Comparison of ENCODE assay signal across 32 cellular contexts in the genomic region with DNA sequence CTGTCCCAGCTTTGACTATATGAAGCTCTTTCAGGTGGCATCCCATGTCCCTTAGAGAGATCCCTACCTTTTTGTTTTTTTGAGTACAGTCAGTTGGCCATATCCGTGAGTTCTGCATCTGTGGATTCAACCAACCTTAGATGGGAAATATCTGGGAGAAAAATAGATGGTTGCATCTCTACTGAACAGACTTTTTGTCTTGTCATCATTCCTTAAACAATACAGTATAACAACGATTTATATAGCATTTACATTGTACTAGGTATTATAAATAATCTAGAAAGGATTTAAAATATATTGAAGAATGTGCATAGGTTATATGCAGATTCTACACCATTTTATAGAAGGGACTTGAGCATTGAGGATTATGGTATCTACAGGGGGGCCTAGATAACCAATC.
"Had no signal": no experiment of that assay in that cellular context is flagged by ENCODE, and none has a peak within 500 bp of the region (broad histone marks: within the 10 kb centered on the region; RNA-seq: fewer than 3 reads in every experiment).

No MANE protein-coding gene starts in this region.

- H3K36me3 ChIP-seq: ascending aorta, breast epithelium, cardiac muscle cell, colonic mucosa, WERI-Rb-1 had no signal

- FAIRE-seq: frontal cortex had no signal

- ATAC-seq: activated CD8-positive, alpha-beta memory T cell treated with anti-CD3 and anti-CD28 coated beads, Interleukin-2, amount 10 ng/mL, durations not matched to agents 7 days and 5 days; activated CD8-positive, alpha-beta T cell treated with anti-CD3 and anti-CD28 coated beads, Interleukin-2, amount 10 ng/mL, durations not matched to agents 7 days and 5 days; esophagus mucosa; T-helper 17 cell had no signal

- H3K27ac Mint-ChIP-seq: activated B cell treated with CpG ODN at 0.5 μM for 24 hours; activated CD4-positive, alpha-beta memory T cell treated with anti-CD3 and anti-CD28 coated beads for 36 hours; activated CD8-positive, alpha-beta memory T cell treated with anti-CD3 and anti-CD28 coated beads, Interleukin-2, amount 10 ng/mL, durations not matched to agents 7 days and 5 days; activated CD8-positive, alpha-beta T cell treated with anti-CD3 and anti-CD28 coated beads, Interleukin-2, amount 10 ng/mL, durations not matched to agents 7 days and 5 days; activated naive CD4-positive, alpha-beta T cell treated with anti-CD3 and anti-CD28 coated beads for 36 hours; activated naive CD8-positive, alpha-beta T cell treated with anti-CD3 and anti-CD28 coated beads, Interleukin-2, amount 10 ng/mL, durations not matched to agents 7 days and 5 days; activated T-helper 1 cell treated with anti-CD3 and anti-CD28 coated beads, Interleukin-12 subunit alpha, Interleukin-12 subunit beta, Interleukin-2, Interleukin-4 antibody, amounts not matched to agents 30 ng/mL and 10 ng/mL and 1 ng/mL, durations not matched to agents 14 hours and 24 hours and 36 hours; activated T-helper 2 cell treated with anti-CD3 and anti-CD28 coated beads, Interferon-gamma antibody, Interleukin-2, Interleukin-4, amounts not matched to agents 10 μg/mL and 5 μg/mL and 100 μg/mL, durations not matched to agents 14 hours and 24 hours and 36 hours; brain; dendritic cell treated with granulocyte-macrophage colony-stimulating factor and Interleukin-4, amounts not matched to agents 40 ng/mL and 50 ng/mL, for 4 days; endodermal cell; T-helper 17 cell; T-helper 2 cell treated with Interferon-gamma antibody and Interleukin-4, amounts not matched to agents 5 μg/mL and 100 μg/mL, for 36 hours had no signal

- H3K9me3 Mint-ChIP-seq: activated B cell treated with CpG ODN at 0.5 μM for 24 hours; activated CD4-positive, alpha-beta memory T cell treated with anti-CD3 and anti-CD28 coated beads for 36 hours; activated naive CD4-positive, alpha-beta T cell treated with anti-CD3 and anti-CD28 coated beads for 36 hours; activated naive CD4-positive, alpha-beta T cell treated with anti-CD3 and anti-CD28 coated beads, Interleukin-2, amount 50 U/mL, for 24 hours; activated naive CD8-positive, alpha-beta T cell treated with anti-CD3 and anti-CD28 coated beads, Interleukin-2, amount 10 ng/mL, durations not matched to agents 7 days and 5 days; activated T-helper 1 cell treated with anti-CD3 and anti-CD28 coated beads, Interleukin-12 subunit alpha, Interleukin-12 subunit beta, Interleukin-2, Interleukin-4 antibody, amounts not matched to agents 30 ng/mL and 10 ng/mL and 1 ng/mL, durations not matched to agents 14 hours and 24 hours and 36 hours; dendritic cell treated with granulocyte-macrophage colony-stimulating factor and Interleukin-4, amounts not matched to agents 40 ng/mL and 50 ng/mL, for 4 days had no signal

- H3K36me3 Mint-ChIP-seq: activated CD4-positive, alpha-beta memory T cell treated with anti-CD3 and anti-CD28 coated beads for 36 hours; activated CD8-positive, alpha-beta memory T cell treated with anti-CD3 and anti-CD28 coated beads, Interleukin-2, amount 10 ng/mL, durations not matched to agents 7 days and 5 days had no signal

- DNase-seq: activated B cell treated with CpG ODN at 0.5 μM for 24 hours; activated CD4-positive, alpha-beta memory T cell treated with anti-CD3 and anti-CD28 coated beads for 36 hours; activated CD4-positive, alpha-beta T cell treated with anti-CD3 and anti-CD28 coated beads for 48 hours; activated CD8-positive, alpha-beta memory T cell treated with anti-CD3 and anti-CD28 coated beads, Interleukin-2, amount 10 ng/mL, durations not matched to agents 7 days and 5 days; activated CD8-positive, alpha-beta memory T cell treated with anti-CD3 and anti-CD28 coated beads, Interleukin-2, amount 50 U/mL, for 4 hours; activated CD8-positive, alpha-beta T cell treated with anti-CD3 and anti-CD28 coated beads, Interleukin-2, amount 10 ng/mL, durations not matched to agents 7 days and 5 days; activated effector memory CD4-positive, alpha-beta T cell treated with anti-CD3 and anti-CD28 coated beads, Interleukin-2, amount 50 U/mL, for 16 hours; activated naive CD4-positive, alpha-beta T cell treated with anti-CD3 and anti-CD28 coated beads for 36 hours; activated T-cell treated with anti-CD3 and anti-CD28 coated beads, Interleukin-2, amount 50 U/mL, for 1 hour; central memory CD4-positive, alpha-beta T cell; cerebellar nuclear complex; colonic mucosa; effector memory CD4-positive, alpha-beta T cell; foreskin fibroblast; T-helper 1 cell; T-helper 17 cell; T1000; WERI-Rb-1 had no signal

- H3K27me3 ChIP-seq: ascending aorta, breast epithelium, cardiac muscle cell, colonic mucosa, dorsolateral prefrontal cortex had no signal

- H3K9me3 ChIP-seq: ascending aorta, breast epithelium, colonic mucosa had no signal

- H3K27ac ChIP-seq: ascending aorta, breast epithelium, cardiac muscle cell, colonic mucosa, WERI-Rb-1 had no signal

- H3K4me3 Mint-ChIP-seq: activated B cell treated with CpG ODN at 0.5 μM for 24 hours; activated CD4-positive, alpha-beta memory T cell treated with anti-CD3 and anti-CD28 coated beads for 36 hours; activated CD8-positive, alpha-beta memory T cell treated with anti-CD3 and anti-CD28 coated beads, Interleukin-2, amount 10 ng/mL, durations not matched to agents 7 days and 5 days; activated CD8-positive, alpha-beta T cell treated with anti-CD3 and anti-CD28 coated beads, Interleukin-2, amount 10 ng/mL, durations not matched to agents 7 days and 5 days; activated naive CD4-positive, alpha-beta T cell treated with anti-CD3 and anti-CD28 coated beads for 36 hours; activated naive CD4-positive, alpha-beta T cell treated with anti-CD3 and anti-CD28 coated beads, Interleukin-2, amount 50 U/mL, for 24 hours; activated naive CD8-positive, alpha-beta T cell treated with anti-CD3 and anti-CD28 coated beads, Interleukin-2, amount 10 ng/mL, durations not matched to agents 7 days and 5 days; activated T-helper 1 cell treated with anti-CD3 and anti-CD28 coated beads, Interleukin-12 subunit alpha, Interleukin-12 subunit beta, Interleukin-2, Interleukin-4 antibody, amounts not matched to agents 30 ng/mL and 10 ng/mL and 1 ng/mL, durations not matched to agents 14 hours and 24 hours and 36 hours; brain; dendritic cell treated with granulocyte-macrophage colony-stimulating factor and Interleukin-4, amounts not matched to agents 40 ng/mL and 50 ng/mL, for 4 days; endodermal cell; T-helper 17 cell; T-helper 2 cell treated with Interferon-gamma antibody and Interleukin-4, amounts not matched to agents 5 μg/mL and 100 μg/mL, for 36 hours had no signal

- H3K4me1 ChIP-seq: ascending aorta, breast epithelium, colonic mucosa had no signal

- H3K4me1 Mint-ChIP-seq: activated B cell treated with CpG ODN at 0.5 μM for 24 hours, endodermal cell had no signal

- H3K4me3 ChIP-seq: ascending aorta, breast epithelium, cardiac muscle cell, colonic mucosa, dorsolateral prefrontal cortex had no signal

- H3K27me3 Mint-ChIP-seq: activated CD4-positive, alpha-beta memory T cell treated with anti-CD3 and anti-CD28 coated beads for 36 hours; activated naive CD4-positive, alpha-beta T cell treated with anti-CD3 and anti-CD28 coated beads, Interleukin-2, amount 50 U/mL, for 24 hours; activated naive CD8-positive, alpha-beta T cell treated with anti-CD3 and anti-CD28 coated beads, Interleukin-2, amount 10 ng/mL, durations not matched to agents 7 days and 5 days; brain; T-helper 17 cell had no signal
